In the genomic region with DNA sequence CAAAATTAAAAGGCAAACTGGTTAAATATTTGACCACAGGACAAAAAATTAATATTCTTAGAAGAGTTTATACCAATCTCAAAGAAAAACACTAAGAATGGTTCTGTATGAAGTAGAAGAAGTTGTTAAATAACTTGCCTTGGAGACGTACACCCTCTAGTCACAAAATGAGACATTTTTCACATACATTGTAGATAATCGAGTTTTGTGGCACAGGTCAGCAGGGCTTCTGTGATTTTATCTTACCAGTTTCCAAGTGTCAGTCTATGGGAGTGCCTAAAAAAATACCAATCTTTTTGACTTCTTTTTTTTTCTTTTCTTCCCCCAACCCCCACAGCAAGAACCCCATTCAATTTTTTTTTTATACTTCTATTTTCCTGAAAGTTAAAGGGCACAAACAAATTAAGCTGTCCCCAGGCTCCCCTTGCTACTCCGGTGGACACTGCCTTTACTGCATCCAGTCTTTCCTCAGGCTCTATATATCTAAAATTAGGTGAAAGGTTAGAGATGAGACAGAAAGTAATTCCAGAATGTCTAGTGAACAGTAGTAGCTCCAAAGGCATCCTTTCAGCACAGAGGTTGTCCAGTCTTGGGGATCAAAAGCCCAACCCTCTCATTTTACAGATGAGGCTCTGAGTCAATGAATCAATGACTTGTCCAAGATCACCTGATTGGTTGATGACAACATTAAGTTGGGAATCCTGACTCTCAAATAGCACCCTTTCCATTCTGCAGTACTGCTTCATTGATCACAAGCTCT, we compare ENCODE assay signal across 21 cellular contexts. TPM values are rescaled to one million over a fixed set of nuclear protein-coding genes. Genes with fewer than 3 reads are reported as not detected.
DNase-seq lines count a peak whose midpoint lies in the region; ATAC-seq and TF ChIP-seq lines count a peak whose summit lies in the region.
"Had no signal": no experiment of that assay in that cellular context is flagged by ENCODE, and none has a peak within 500 bp of the region (broad histone marks: within the 10 kb centered on the region; RNA-seq: fewer than 3 reads in every experiment).

No MANE protein-coding gene starts in this region.

- TF ChIP-seq CTCF in parathyroid adenoma (IDR thresholded peaks at IDR 0.05) (no peak), OCI-LY7 (conservative IDR thresholded peaks at IDR 0.05; ENCODE audit: low read length) (no peak)

- peak; percentile 57 for DNase-seq in ELR (ENCODE audit: low read depth)
- peak; percentile 20 for DNase-seq in OCI-M1 (lab: John Stamatoyannopoulos, UW)
- no peak for DNase-seq in CD4-positive, alpha-beta memory T cell
- DNase-seq in OCI-LY7 (ENCODE audit: low spot score), result no peak
- DNase-seq in NCI-H345 (lab: John Stamatoyannopoulos, UW), result no peak
- no peak for DNase-seq in HK-2 (ENCODE audit: unreplicated experiment)
- DNase-seq: activated CD4-positive, CD25-positive, alpha-beta regulatory T cell; activated CD8-positive, alpha-beta memory T cell treated with anti-CD3 and anti-CD28 coated beads for 24 hours; COR-L47; GOT3; MM.1S; NCI-H2029 treated with DMSO at 0.1 percent for 48 hours; NCI-H82; retina had no signal

- peak; percentile 21 for ATAC-seq in esophagus mucosa
- ATAC-seq: activated T-helper 17 cell treated with anti-CD3 and anti-CD28 coated beads, Interleukin-2, amount 50 U/mL, for 72 hours; gastroesophageal sphincter; GM12878 had no signal

- H3K9ac ChIP-seq in parathyroid adenoma, result no peak overlapping the region

- H3K27ac ChIP-seq in parathyroid adenoma (no peak overlapping the region), OCI-LY7 (ENCODE audit: low read depth, low read length, poor library complexity, severe bottlenecking) (no peak overlapping the region)
- no peak overlapping the region for H3K27ac ChIP-seq in CD4-positive, alpha-beta memory T cell (ENCODE audit: low read depth, low read length)

- H3K27me3 Mint-ChIP-seq in CD4-positive, alpha-beta memory T cell, result no peaks in the 10 kb centered on the region
- H3K27me3 Mint-ChIP-seq: activated T-helper 17 cell treated with anti-CD3 and anti-CD28 coated beads, Interleukin-2, amount 50 U/mL, for 72 hours had no signal

- no peaks in the 10 kb centered on the region for H3K36me3 Mint-ChIP-seq in CD4-positive, alpha-beta memory T cell

- CTCF ChIA-PET in CD4-positive, alpha-beta memory T cell (lab: Charles Lee; ENCODE audit: partially characterized antibody), result no interaction called here
- CTCF ChIA-PET in OCI-LY7 (lab: Charles Lee; ENCODE audit: unreplicated experiment), result no interaction called here

- intact Hi-C loops in CD4-positive, alpha-beta memory T cell (cut with micrococcal nuclease), result no loop called here
- intact Hi-C loops in OCI-LY7 (cut with micrococcal nuclease; ENCODE audit: unreplicated experiment), result no loop called here

- H3K4me1 Mint-ChIP-seq in CD4-positive, alpha-beta memory T cell, result peaks cover 0 to 15% (median 8%) of the 10 kb centered on the region in 4 donors
- H3K4me1 Mint-ChIP-seq: activated T-helper 17 cell treated with anti-CD3 and anti-CD28 coated beads, Interleukin-2, amount 50 U/mL, for 72 hours had no signal

- POLR2A ChIA-PET in CD4-positive, alpha-beta memory T cell (lab: Charles Lee; ENCODE audit: partially characterized antibody), result no interaction called here
- POLR2A ChIA-PET in OCI-LY7 (lab: Charles Lee), result interaction anchor here (1.1 kb wide), 1 partner anchor 32 kb away, joined by 3 read pairs; no protein-coding TSS in a partner anchor

- H3K27me3 ChIP-seq in parathyroid adenoma (ENCODE audit: control insufficient read depth, insufficient read depth, low read length), result no peaks in the 10 kb centered on the region
- no peaks in the 10 kb centered on the region for H3K27me3 ChIP-seq in CD4-positive, alpha-beta memory T cell (ENCODE audit: insufficient read depth, low read length)
- H3K27me3 ChIP-seq: gastroesophageal sphincter had no signal

- no TSS peak for BruUV-seq in OCI-LY7 (replicated peaks; lab: Mats Ljungman, UMichigan)

- no peaks in the 10 kb centered on the region for H4K20me1 ChIP-seq in OCI-LY7 (ENCODE audit: insufficient read depth, low read length)

- no peak overlapping the region for H3K4me3 ChIP-seq in parathyroid adenoma (ENCODE audit: low read depth, low read length)
- no peak overlapping the region for H3K4me3 ChIP-seq in CD4-positive, alpha-beta memory T cell (ENCODE audit: low read length in 2 of 2)
- no peak overlapping the region for H3K4me3 ChIP-seq in OCI-LY7 (ENCODE audit: low read depth, low read length, poor library complexity, severe bottlenecking)
- H3K4me3 ChIP-seq: gastroesophageal sphincter, GM12878 had no signal

- H3K27ac Mint-ChIP-seq in CD4-positive, alpha-beta memory T cell, result peak overlapping the region in 1 of 7 donors; percentile 29
- H3K27ac Mint-ChIP-seq: activated T-helper 17 cell treated with anti-CD3 and anti-CD28 coated beads, Interleukin-2, amount 50 U/mL, for 72 hours; nephron; T-helper 1 cell treated with Interleukin-12 subunit alpha and Interleukin-12 subunit beta and Interleukin-4 antibody, amounts not matched to agents 30 μg/mL and 1 μg/mL, for 36 hours had no signal

- H2AFZ ChIP-seq in parathyroid adenoma (no peak overlapping the region), OCI-LY7 (ENCODE audit: low read length) (no peak overlapping the region)

- no peak overlapping the region for H3K4me3 Mint-ChIP-seq in CD4-positive, alpha-beta memory T cell
- H3K4me3 Mint-ChIP-seq: activated T-helper 17 cell treated with anti-CD3 and anti-CD28 coated beads, Interleukin-2, amount 50 U/mL, for 72 hours; nephron; T-helper 1 cell treated with Interleukin-12 subunit alpha and Interleukin-12 subunit beta and Interleukin-4 antibody, amounts not matched to agents 30 μg/mL and 1 μg/mL, for 36 hours had no signal

- H3K36me3 ChIP-seq in parathyroid adenoma (ENCODE audit: control insufficient read depth, insufficient read depth, low read length), result no peaks in the 10 kb centered on the region
- no peaks in the 10 kb centered on the region for H3K36me3 ChIP-seq in CD4-positive, alpha-beta memory T cell (ENCODE audit: insufficient read depth, low read length)
- no peaks in the 10 kb centered on the region for H3K36me3 ChIP-seq in OCI-LY7 (ENCODE audit: insufficient read depth, low read length)
- H3K36me3 ChIP-seq: gastroesophageal sphincter had no signal

- H3K4me1 ChIP-seq in parathyroid adenoma (no peaks in the 10 kb centered on the region), OCI-LY7 (ENCODE audit: insufficient read depth, low read length, poor library complexity, severe bottlenecking) (no peaks in the 10 kb centered on the region)
- H3K4me1 ChIP-seq in CD4-positive, alpha-beta memory T cell (ENCODE audit: insufficient read depth, low read length), result peaks cover 6% of the 10 kb centered on the region

- no peaks in the 10 kb centered on the region for H3K9me3 ChIP-seq in parathyroid adenoma (ENCODE audit: control insufficient read depth, low read length)
- no peaks in the 10 kb centered on the region for H3K9me3 ChIP-seq in CD4-positive, alpha-beta memory T cell (ENCODE audit: control insufficient read depth in 1 of 2, low read length in 2 of 2)
- no peaks in the 10 kb centered on the region for H3K9me3 ChIP-seq in OCI-LY7 (ENCODE audit: low read length)
- H3K9me3 ChIP-seq: gastroesophageal sphincter had no signal

- H3K9me3 Mint-ChIP-seq in CD4-positive, alpha-beta memory T cell, result no peaks in the 10 kb centered on the region
- H3K9me3 Mint-ChIP-seq: activated T-helper 17 cell treated with anti-CD3 and anti-CD28 coated beads, Interleukin-2, amount 50 U/mL, for 72 hours; nephron; T-helper 1 cell treated with Interleukin-12 subunit alpha and Interleukin-12 subunit beta and Interleukin-4 antibody, amounts not matched to agents 30 μg/mL and 1 μg/mL, for 36 hours had no signal

- H3K9me2 ChIP-seq in OCI-LY7 (ENCODE audit: insufficient read depth, low read length), result no peaks in the 10 kb centered on the region

- H3K79me2 ChIP-seq in parathyroid adenoma, result no peaks in the 10 kb centered on the region
- H3K79me2 ChIP-seq in OCI-LY7 (ENCODE audit: insufficient read depth, low read depth, low read length), result no peaks in the 10 kb centered on the region

- H3K4me2 ChIP-seq in parathyroid adenoma (ENCODE audit: low read length), result peak overlapping the region; percentile 5
- no peak overlapping the region for H3K4me2 ChIP-seq in OCI-LY7 (ENCODE audit: low read length)

RNA-seq across cellular contexts. Expression of a gene that starts 6.2 kb away (rescaled TPM):
- total RNA-seq in esophagus mucosa, result 53.9 TPM
- total RNA-seq in CD4-positive, alpha-beta memory T cell, result 10 to 100 TPM; 11.5 to 14.9 TPM
- 10 to 100 TPM in 1 of 2 donors, 1 to 10 TPM in 1; 4.9 to 12.6 TPM for polyA plus RNA-seq in CD4-positive, alpha-beta memory T cell
- 6.2 and 7.4 TPM in 2 replicates for total RNA-seq in OCI-LY7 (2014; rRNA removed; shearing (Covaris generic))
- total RNA-seq in OCI-LY7 (2022), result 18.2 and 20.4 TPM in 2 replicates

Comparison
In these comparisons a context has a peak if more than half of its experiments do, and no peak if none do; other contexts are left out.
1. DNase-seq: peak in ELR (single experiment) and OCI-M1 (single experiment); none in CD4-positive, alpha-beta memory T cell (0 of 5), OCI-LY7 (single experiment), NCI-H345 (single experiment) and HK-2 (single experiment).